In genomic region chr7:77687747-77688144, GRCh38 we compare ENCODE assay signal across 1 cellular context.
TF ChIP-seq lines count a peak whose summit lies in the region.

No MANE protein-coding gene starts in this region.

TF ChIP-seq in GM23338, 12 proteins besides CTCF, POLR2A, EP300 and RAD21 (continued from another document):
- TF ChIP-seq ETS1 (IDR thresholded peaks at IDR 0.05), result no peak
